Comparison of ENCODE assay signal across 1 cellular context in the genomic region with DNA sequence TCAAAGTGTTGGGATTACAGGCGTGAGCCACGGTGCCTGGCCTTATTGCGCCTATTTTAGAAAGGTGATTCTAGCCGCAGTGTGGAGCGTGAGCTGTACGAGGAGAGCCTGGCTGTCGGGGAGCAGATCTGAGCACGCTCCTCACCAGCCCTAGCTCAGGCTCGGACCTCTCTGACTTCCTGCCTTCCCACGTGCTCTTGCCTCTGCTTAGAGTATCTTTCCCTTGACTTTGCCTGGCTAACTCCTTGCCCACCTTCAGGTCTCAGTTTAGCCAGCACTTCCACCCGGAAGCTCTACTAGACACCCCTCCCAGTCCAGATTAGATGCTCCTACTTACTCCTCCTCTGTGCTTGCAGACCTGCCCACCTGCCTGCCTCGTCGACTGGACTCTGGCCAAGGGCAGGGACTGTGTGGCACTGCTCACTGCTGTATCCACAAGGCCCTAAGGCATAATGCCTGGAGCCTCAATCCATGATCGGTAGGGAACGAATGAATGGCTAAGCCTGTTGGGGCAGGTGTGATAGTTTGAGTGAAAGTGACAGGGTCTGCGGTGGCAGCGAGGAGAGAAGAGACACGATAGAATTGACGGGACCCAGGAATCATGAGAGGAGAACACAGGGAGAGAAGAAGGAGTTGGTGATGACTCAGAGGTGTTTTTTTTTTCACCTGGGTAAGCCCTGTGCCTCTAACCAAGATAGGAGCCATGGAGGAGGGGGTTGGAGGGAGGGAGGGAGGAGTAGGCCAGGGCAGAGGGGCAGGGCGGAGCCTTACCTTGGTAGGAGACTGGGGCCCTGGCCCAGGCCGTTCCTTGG.
TF ChIP-seq lines count a peak whose summit lies in the region.

No MANE protein-coding gene starts in this region.

TF ChIP-seq in HepG2, 621 proteins besides CTCF, POLR2A, EP300 and RAD21 (continued from another document and continues in another):
- TF ChIP-seq, protein P1, sequence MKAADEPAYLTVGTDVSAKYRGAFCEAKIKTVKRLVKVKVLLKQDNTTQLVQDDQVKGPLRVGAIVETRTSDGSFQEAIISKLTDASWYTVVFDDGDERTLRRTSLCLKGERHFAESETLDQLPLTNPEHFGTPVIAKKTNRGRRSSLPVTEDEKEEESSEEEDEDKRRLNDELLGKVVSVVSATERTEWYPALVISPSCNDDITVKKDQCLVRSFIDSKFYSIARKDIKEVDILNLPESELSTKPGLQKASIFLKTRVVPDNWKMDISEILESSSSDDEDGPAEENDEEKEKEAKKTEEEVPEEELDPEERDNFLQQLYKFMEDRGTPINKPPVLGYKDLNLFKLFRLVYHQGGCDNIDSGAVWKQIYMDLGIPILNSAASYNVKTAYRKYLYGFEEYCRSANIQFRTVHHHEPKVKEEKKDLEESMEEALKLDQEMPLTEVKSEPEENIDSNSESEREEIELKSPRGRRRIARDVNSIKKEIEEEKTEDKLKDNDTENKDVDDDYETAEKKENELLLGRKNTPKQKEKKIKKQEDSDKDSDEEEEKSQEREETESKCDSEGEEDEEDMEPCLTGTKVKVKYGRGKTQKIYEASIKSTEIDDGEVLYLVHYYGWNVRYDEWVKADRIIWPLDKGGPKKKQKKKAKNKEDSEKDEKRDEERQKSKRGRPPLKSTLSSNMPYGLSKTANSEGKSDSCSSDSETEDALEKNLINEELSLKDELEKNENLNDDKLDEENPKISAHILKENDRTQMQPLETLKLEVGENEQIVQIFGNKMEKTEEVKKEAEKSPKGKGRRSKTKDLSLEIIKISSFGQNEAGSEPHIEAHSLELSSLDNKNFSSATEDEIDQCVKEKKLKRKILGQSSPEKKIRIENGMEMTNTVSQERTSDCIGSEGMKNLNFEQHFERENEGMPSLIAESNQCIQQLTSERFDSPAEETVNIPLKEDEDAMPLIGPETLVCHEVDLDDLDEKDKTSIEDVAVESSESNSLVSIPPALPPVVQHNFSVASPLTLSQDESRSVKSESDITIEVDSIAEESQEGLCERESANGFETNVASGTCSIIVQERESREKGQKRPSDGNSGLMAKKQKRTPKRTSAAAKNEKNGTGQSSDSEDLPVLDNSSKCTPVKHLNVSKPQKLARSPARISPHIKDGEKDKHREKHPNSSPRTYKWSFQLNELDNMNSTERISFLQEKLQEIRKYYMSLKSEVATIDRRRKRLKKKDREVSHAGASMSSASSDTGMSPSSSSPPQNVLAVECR (CRISPR knock-in tag; IDR thresholded peaks at IDR 0.05; ENCODE audit: borderline replicate concordance), result peak; percentile 56; the same call in 1 of the 2 replicates
- TF ChIP-seq MXI1 (IDR thresholded peaks at IDR 0.05; ENCODE audit: borderline replicate concordance, low read depth, low read length) (no peak), ZNF225 (CRISPR knock-in tag; IDR thresholded peaks at IDR 0.05) (0 out of 2 replicates have a peak, but pooled peaks have one; percentile 52), ZNF251 (CRISPR knock-in tag; IDR thresholded peaks at IDR 0.05) (no peak), ESRRA (CRISPR knock-in tag; IDR thresholded peaks at IDR 0.05; ENCODE audit: low read depth) (no peak), SCMH1 (CRISPR knock-in tag; IDR thresholded peaks at IDR 0.05; ENCODE audit: borderline replicate concordance) (no peak), ZNF263 (CRISPR knock-in tag; IDR thresholded peaks at IDR 0.05) (0 out of 2 replicates have a peak, but pooled peaks have one; percentile 19), MYC (CRISPR knock-in tag; IDR thresholded peaks at IDR 0.05; ENCODE audit: borderline replicate concordance) (peak; percentile 46; the same call in 1 of the 2 replicates), SALL1 (CRISPR knock-in tag; IDR thresholded peaks at IDR 0.05) (0 out of 2 replicates have a peak, but pooled peaks have one; percentile 18), SRSF9 (IDR thresholded peaks at IDR 0.05; ENCODE audit: borderline replicate concordance, insufficient read depth, low read depth, low read length, poor library complexity, severe bottlenecking) (no peak), KLF16 (CRISPR knock-in tag; IDR thresholded peaks at IDR 0.05) (peak in 1 of 2 experiments; percentile 24; a peak in 1 of 4 replicates), KAT7 (CRISPR knock-in tag; IDR thresholded peaks at IDR 0.05; ENCODE audit: borderline replicate concordance) (no peak), PITX1 (CRISPR knock-in tag; IDR thresholded peaks at IDR 0.05) (peak; percentile 59; the same call in 1 of the 2 replicates), PCBP2 (optimal IDR thresholded peaks at IDR 0.05; ENCODE audit: low read depth, low read length, poor library complexity, severe bottlenecking) (no peak), THYN1 (CRISPR knock-in tag; IDR thresholded peaks at IDR 0.05; ENCODE audit: borderline replicate concordance, low read depth) (no peak), ZNF292 (CRISPR knock-in tag; IDR thresholded peaks at IDR 0.05; ENCODE audit: borderline replicate concordance, low read depth) (peak; percentile 63; the same call in 1 of the 2 replicates), HNF4A (CRISPR knock-in tag; IDR thresholded peaks at IDR 0.05) (peak; percentile 57; the same call in 1 of the 2 replicates), PAX8 (CRISPR knock-in tag; IDR thresholded peaks at IDR 0.05; ENCODE audit: borderline replicate concordance) (no peak), ZNF616 (CRISPR knock-in tag; IDR thresholded peaks at IDR 0.05; ENCODE audit: low read depth) (0 out of 2 replicates have a peak, but pooled peaks have one; percentile 48), ZNF350 (CRISPR knock-in tag; IDR thresholded peaks at IDR 0.05; ENCODE audit: borderline replicate concordance, low read depth) (peak; percentile 51; the same call in 1 of the 2 replicates), PHF20 (CRISPR knock-in tag; IDR thresholded peaks at IDR 0.05) (no peak), ZNF3 (CRISPR knock-in tag; IDR thresholded peaks at IDR 0.05) (no peak), SRY (CRISPR knock-in tag; IDR thresholded peaks at IDR 0.05) (0 out of 2 replicates have a peak, but pooled peaks have one; percentile 27), MEIS2 (CRISPR knock-in tag; IDR thresholded peaks at IDR 0.05) (no peak), ZNF501 (CRISPR knock-in tag; IDR thresholded peaks at IDR 0.05) (peak; percentile 60; the same call in 1 of the 2 replicates)
- TF ChIP-seq, protein P2, sequence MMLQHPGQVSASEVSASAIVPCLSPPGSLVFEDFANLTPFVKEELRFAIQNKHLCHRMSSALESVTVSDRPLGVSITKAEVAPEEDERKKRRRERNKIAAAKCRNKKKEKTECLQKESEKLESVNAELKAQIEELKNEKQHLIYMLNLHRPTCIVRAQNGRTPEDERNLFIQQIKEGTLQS (CRISPR knock-in tag; IDR thresholded peaks at IDR 0.05), result 0 out of 2 replicates have a peak, but pooled peaks have one; percentile 28
- TF ChIP-seq, protein P3, sequence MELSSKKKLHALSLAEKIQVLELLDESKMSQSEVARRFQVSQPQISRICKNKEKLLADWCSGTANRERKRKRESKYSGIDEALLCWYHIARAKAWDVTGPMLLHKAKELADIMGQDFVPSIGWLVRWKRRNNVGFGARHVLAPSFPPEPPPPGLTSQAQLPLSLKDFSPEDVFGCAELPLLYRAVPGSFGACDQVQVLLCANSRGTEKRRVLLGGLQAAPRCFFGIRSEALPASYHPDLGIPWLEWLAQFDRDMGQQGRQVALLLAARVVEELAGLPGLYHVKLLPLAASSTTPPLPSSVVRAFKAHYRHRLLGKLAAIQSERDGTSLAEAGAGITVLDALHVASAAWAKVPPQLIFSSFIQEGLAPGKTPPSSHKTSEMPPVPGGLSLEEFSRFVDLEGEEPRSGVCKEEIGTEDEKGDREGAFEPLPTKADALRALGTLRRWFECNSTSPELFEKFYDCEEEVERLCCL (CRISPR knock-in tag; IDR thresholded peaks at IDR 0.05; ENCODE audit: borderline replicate concordance), result no peak
- TF ChIP-seq, protein P4, sequence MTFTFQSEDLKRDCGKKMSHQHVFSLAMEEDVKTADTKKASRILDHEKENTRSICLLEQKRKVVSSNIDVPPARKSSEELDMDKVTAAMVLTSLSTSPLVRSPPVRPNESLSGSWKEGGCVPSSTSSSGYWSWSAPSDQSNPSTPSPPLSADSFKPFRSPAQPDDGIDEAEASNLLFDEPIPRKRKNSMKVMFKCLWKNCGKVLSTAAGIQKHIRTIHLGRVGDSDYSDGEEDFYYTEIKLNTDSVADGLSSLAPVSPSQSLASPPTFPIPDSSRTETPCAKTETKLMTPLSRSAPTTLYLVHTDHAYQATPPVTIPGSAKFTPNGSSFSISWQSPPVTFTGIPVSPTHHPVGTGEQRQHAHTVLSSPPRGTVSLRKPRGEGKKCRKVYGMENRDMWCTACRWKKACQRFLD (CRISPR knock-in tag; IDR thresholded peaks at IDR 0.05; ENCODE audit: borderline replicate concordance), result no peak
- TF ChIP-seq, protein P5, sequence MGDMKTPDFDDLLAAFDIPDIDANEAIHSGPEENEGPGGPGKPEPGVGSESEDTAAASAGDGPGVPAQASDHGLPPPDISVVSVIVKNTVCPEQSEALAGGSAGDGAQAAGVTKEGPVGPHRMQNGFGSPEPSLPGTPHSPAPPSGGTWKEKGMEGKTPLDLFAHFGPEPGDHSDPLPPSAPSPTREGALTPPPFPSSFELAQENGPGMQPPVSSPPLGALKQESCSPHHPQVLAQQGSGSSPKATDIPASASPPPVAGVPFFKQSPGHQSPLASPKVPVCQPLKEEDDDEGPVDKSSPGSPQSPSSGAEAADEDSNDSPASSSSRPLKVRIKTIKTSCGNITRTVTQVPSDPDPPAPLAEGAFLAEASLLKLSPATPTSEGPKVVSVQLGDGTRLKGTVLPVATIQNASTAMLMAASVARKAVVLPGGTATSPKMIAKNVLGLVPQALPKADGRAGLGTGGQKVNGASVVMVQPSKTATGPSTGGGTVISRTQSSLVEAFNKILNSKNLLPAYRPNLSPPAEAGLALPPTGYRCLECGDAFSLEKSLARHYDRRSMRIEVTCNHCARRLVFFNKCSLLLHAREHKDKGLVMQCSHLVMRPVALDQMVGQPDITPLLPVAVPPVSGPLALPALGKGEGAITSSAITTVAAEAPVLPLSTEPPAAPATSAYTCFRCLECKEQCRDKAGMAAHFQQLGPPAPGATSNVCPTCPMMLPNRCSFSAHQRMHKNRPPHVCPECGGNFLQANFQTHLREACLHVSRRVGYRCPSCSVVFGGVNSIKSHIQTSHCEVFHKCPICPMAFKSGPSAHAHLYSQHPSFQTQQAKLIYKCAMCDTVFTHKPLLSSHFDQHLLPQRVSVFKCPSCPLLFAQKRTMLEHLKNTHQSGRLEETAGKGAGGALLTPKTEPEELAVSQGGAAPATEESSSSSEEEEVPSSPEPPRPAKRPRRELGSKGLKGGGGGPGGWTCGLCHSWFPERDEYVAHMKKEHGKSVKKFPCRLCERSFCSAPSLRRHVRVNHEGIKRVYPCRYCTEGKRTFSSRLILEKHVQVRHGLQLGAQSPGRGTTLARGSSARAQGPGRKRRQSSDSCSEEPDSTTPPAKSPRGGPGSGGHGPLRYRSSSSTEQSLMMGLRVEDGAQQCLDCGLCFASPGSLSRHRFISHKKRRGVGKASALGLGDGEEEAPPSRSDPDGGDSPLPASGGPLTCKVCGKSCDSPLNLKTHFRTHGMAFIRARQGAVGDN (CRISPR knock-in tag; IDR thresholded peaks at IDR 0.05), result peak; percentile 98
- TF ChIP-seq, protein P6, sequence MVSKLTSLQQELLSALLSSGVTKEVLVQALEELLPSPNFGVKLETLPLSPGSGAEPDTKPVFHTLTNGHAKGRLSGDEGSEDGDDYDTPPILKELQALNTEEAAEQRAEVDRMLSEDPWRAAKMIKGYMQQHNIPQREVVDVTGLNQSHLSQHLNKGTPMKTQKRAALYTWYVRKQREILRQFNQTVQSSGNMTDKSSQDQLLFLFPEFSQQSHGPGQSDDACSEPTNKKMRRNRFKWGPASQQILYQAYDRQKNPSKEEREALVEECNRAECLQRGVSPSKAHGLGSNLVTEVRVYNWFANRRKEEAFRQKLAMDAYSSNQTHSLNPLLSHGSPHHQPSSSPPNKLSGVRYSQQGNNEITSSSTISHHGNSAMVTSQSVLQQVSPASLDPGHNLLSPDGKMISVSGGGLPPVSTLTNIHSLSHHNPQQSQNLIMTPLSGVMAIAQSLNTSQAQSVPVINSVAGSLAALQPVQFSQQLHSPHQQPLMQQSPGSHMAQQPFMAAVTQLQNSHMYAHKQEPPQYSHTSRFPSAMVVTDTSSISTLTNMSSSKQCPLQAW (CRISPR knock-in tag; IDR thresholded peaks at IDR 0.05), result 0 out of 2 replicates have a peak, but pooled peaks have one; percentile 47
- TF ChIP-seq, protein P7, sequence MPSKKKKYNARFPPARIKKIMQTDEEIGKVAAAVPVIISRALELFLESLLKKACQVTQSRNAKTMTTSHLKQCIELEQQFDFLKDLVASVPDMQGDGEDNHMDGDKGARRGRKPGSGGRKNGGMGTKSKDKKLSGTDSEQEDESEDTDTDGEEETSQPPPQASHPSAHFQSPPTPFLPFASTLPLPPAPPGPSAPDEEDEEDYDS (CRISPR knock-in tag; IDR thresholded peaks at IDR 0.05), result no peak
- TF ChIP-seq, protein P8, sequence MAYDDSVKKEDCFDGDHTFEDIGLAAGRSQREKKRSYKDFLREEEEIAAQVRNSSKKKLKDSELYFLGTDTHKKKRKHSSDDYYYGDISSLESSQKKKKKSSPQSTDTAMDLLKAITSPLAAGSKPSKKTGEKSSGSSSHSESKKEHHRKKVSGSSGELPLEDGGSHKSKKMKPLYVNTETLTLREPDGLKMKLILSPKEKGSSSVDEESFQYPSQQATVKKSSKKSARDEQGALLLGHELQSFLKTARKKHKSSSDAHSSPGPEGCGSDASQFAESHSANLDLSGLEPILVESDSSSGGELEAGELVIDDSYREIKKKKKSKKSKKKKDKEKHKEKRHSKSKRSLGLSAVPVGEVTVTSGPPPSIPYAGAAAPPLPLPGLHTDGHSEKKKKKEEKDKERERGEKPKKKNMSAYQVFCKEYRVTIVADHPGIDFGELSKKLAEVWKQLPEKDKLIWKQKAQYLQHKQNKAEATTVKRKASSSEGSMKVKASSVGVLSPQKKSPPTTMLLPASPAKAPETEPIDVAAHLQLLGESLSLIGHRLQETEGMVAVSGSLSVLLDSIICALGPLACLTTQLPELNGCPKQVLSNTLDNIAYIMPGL (CRISPR knock-in tag; IDR thresholded peaks at IDR 0.05; ENCODE audit: borderline replicate concordance in 1 of 2, low read depth in 1 of 2), result peak in 1 of 2 experiments; percentile 37; a peak in 1 of 4 replicates
- TF ChIP-seq, protein P9, sequence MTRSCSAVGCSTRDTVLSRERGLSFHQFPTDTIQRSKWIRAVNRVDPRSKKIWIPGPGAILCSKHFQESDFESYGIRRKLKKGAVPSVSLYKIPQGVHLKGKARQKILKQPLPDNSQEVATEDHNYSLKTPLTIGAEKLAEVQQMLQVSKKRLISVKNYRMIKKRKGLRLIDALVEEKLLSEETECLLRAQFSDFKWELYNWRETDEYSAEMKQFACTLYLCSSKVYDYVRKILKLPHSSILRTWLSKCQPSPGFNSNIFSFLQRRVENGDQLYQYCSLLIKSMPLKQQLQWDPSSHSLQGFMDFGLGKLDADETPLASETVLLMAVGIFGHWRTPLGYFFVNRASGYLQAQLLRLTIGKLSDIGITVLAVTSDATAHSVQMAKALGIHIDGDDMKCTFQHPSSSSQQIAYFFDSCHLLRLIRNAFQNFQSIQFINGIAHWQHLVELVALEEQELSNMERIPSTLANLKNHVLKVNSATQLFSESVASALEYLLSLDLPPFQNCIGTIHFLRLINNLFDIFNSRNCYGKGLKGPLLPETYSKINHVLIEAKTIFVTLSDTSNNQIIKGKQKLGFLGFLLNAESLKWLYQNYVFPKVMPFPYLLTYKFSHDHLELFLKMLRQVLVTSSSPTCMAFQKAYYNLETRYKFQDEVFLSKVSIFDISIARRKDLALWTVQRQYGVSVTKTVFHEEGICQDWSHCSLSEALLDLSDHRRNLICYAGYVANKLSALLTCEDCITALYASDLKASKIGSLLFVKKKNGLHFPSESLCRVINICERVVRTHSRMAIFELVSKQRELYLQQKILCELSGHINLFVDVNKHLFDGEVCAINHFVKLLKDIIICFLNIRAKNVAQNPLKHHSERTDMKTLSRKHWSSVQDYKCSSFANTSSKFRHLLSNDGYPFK (CRISPR knock-in tag; IDR thresholded peaks at IDR 0.05; ENCODE audit: borderline replicate concordance), result no peak
